In genomic region chr1:235161685-235162327, GRCh38 we compare ENCODE assay signal across 9 cellular contexts. TPM values are rescaled to one million over a fixed set of nuclear protein-coding genes. Genes with fewer than 3 reads are reported as not detected.
DNase-seq lines count a peak whose midpoint lies in the region; ATAC-seq, FAIRE-seq and TF ChIP-seq lines count a peak whose summit lies in the region.
"Had no signal": no experiment of that assay in that cellular context is flagged by ENCODE, and none has a peak within 500 bp of the region (broad histone marks: within the 10 kb centered on the region; RNA-seq: fewer than 3 reads in every experiment).

No MANE protein-coding gene starts in this region.

- no peak for TF ChIP-seq CTCF in AG09309 (IDR thresholded peaks at IDR 0.05; ENCODE audit: control insufficient read depth, insufficient read depth, low read depth, low read length, missing control alignments)
- TF ChIP-seq CTCF in bronchial epithelial cell (IDR thresholded peaks at IDR 0.05; ENCODE audit: insufficient read depth, low read length, severe bottlenecking): no peak
- TF ChIP-seq CTCF in mucosa of descending colon (IDR thresholded peaks at IDR 0.05): no peak
- no peak for TF ChIP-seq CTCF in GM13976 (IDR thresholded peaks at IDR 0.05; ENCODE audit: borderline replicate concordance, control extremely low read depth, extremely low read depth, insufficient read depth, missing control alignments)

- H3K9ac ChIP-seq in HUES6 (ENCODE audit: low read length): peak overlapping the region; percentile 90

- no peak for ATAC-seq in mucosa of descending colon
- ATAC-seq in GM18870 (IDR thresholded peaks at IDR 0.05; ENCODE audit: unreplicated experiment): no peak

- FAIRE-seq in bronchial epithelial cell (lab: Jason Lieb, UNC): no peak
- FAIRE-seq: islet of Langerhans had no signal

- in situ Hi-C loops in G401 (cut with HindIII; ENCODE audit: low sequenced_read_pairs) (no loop called here), GM13976 (cut with MboI; ENCODE audit: low sequenced_read_pairs, unreplicated experiment) (no loop called here)

- peaks cover 31% of the 10 kb centered on the region for H3K36me3 ChIP-seq in HUES6 (ENCODE audit: control insufficient read depth, insufficient read depth, low read length)
- H3K36me3 ChIP-seq in bronchial epithelial cell (ENCODE audit: control insufficient read depth, insufficient read depth, low read length): peaks cover 12% of the 10 kb centered on the region
- H3K36me3 ChIP-seq in mucosa of descending colon (ENCODE audit: low read depth): no peaks in the 10 kb centered on the region

- H3K4me3 ChIP-seq in AG09309 (ENCODE audit: control insufficient read depth, low read depth, low read length): peak overlapping the region; percentile 84
- H3K4me3 ChIP-seq in HUES6 (ENCODE audit: low read depth, low read length): peak overlapping the region; percentile 95
- H3K4me3 ChIP-seq in bronchial epithelial cell (ENCODE audit: low read depth, low read length): peak overlapping the region; percentile 67
- peak overlapping the region; percentile 50 for H3K4me3 ChIP-seq in mucosa of descending colon

- intact Hi-C loops in mucosa of descending colon (cut with DNase I, micrococcal nuclease): no loop called here

- H3K9me3 ChIP-seq in HUES6 (ENCODE audit: control insufficient read depth, insufficient read depth, low read depth, low read length) (no peaks in the 10 kb centered on the region), mucosa of descending colon (no peaks in the 10 kb centered on the region)

- H3K27ac ChIP-seq in HUES6 (ENCODE audit: low read depth, low read length): peak overlapping the region; percentile 56; the same call in 1 of the 2 replicates

- DNase-seq in AG09309 (ENCODE audit: low read depth) (no peak), bronchial epithelial cell (ENCODE audit: low read depth) (no peak), mucosa of descending colon (no peak), NCI-H2171 treated with DMSO at 0.1 percent for 48 hours (lab: John Stamatoyannopoulos, UW) (no peak), G401 (ENCODE audit: low spot score) (no peak), GM13976 (ENCODE audit: low spot score) (no peak)

- H3K4me1 ChIP-seq in HUES6 (ENCODE audit: control insufficient read depth, insufficient read depth, low read length) (0 out of 2 replicates have a peak, but pooled peaks cover 8% of the 10 kb centered on the region), mucosa of descending colon (ENCODE audit: low read depth) (peaks cover 13% of the 10 kb centered on the region)

- H3K27me3 ChIP-seq in HUES6 (ENCODE audit: control insufficient read depth, insufficient read depth, low read length) (no peaks in the 10 kb centered on the region), bronchial epithelial cell (ENCODE audit: control insufficient read depth, insufficient read depth, low read length) (no peaks in the 10 kb centered on the region)

RNA-seq across cellular contexts. Expression of gene RBM34, which starts 0.8 kb away (rescaled TPM):
- total RNA-seq in bronchial epithelial cell (60.6 and 63.4 TPM in 2 replicates), mucosa of descending colon (10 to 100 TPM; 54.7 to 58.5 (median 55.3) TPM)
- 45.3 and 49.8 TPM in 2 replicates for total RNA-seq in G401 (2014; rRNA removed; shearing (Covaris generic))

RNA-seq across cellular contexts. Expression of gene TOMM20, which starts 33.2 kb away (rescaled TPM):
- total RNA-seq in bronchial epithelial cell: 63.6 and 99.0 TPM in 2 replicates
- total RNA-seq in mucosa of descending colon: 100 to 1,000 TPM in 1 of 3 donors, 10 to 100 TPM in 2; 81.2 to 110 (median 92.1) TPM
- 138 and 157 TPM in 2 replicates for total RNA-seq in G401 (2014; rRNA removed; shearing (Covaris generic))
